ENCODE assay signal across 27 cellular contexts in the genomic region with DNA sequence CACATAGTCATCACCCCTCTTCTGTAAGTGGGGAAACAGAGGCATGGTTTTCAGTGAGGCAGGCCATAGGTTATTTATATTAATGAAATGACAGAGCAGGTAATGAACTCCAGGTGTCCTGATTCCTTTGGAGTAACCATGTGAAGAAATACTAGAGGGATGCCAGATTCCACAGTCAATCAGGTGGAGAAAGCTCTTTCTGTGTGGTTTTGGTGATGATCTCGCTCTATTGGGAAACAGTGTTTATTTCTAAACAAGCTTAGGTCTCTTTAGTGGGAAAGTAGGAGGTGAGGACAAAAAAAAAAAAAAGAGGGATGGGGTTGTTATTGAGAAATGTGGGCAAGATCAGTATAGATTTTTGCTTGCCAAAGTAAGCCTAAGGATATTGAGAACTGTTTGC. TPM values are rescaled to one million over a fixed set of nuclear protein-coding genes. Genes with fewer than 3 reads are reported as not detected.
A peak's percentile ranks its signal among the peaks of the same experiment; 100 is the strongest.
DNase-seq lines count a peak whose midpoint lies in the region; ATAC-seq and TF ChIP-seq lines count a peak whose summit lies in the region.
"Had no signal": no experiment of that assay in that cellular context is flagged by ENCODE, and none has a peak within 500 bp of the region (broad histone marks: within the 10 kb centered on the region; RNA-seq: fewer than 3 reads in every experiment).

No MANE protein-coding gene starts in this region.

- H3K27ac Mint-ChIP-seq in natural killer cell (peak overlapping the region; percentile 52 to 66), glutamatergic neuron (ENCODE audit: unreplicated experiment) (no peak overlapping the region)
- H3K27ac Mint-ChIP-seq in natural killer cell treated with Interleukin-12 subunit alpha and Interleukin-12 subunit beta and Interleukin-15 and Interleukin-18, amount 100 ng/mL, for 72 hours: no peak overlapping the region
- peak overlapping the region; percentile 10 for H3K27ac Mint-ChIP-seq in activated naive CD8-positive, alpha-beta T cell treated with anti-CD3 and anti-CD28 coated beads for 36 hours
- H3K27ac Mint-ChIP-seq: activated CD8-positive, alpha-beta T cell treated with anti-CD3 and anti-CD28 coated beads, Interleukin-2, amount 10 ng/mL, durations not matched to agents 7 days and 5 days; brain; endodermal cell; HFFc6; progenitor cell of endocrine pancreas had no signal

- no peaks in the 10 kb centered on the region for H3K27me3 Mint-ChIP-seq in natural killer cell (ENCODE audit: low read depth in 2 of 2)
- H3K27me3 Mint-ChIP-seq in natural killer cell treated with Interleukin-12 subunit alpha and Interleukin-12 subunit beta and Interleukin-15 and Interleukin-18, amount 100 ng/mL, for 72 hours: no peaks in the 10 kb centered on the region
- H3K27me3 Mint-ChIP-seq in activated naive CD8-positive, alpha-beta T cell treated with anti-CD3 and anti-CD28 coated beads for 36 hours: no peaks in the 10 kb centered on the region
- H3K27me3 Mint-ChIP-seq in glutamatergic neuron (ENCODE audit: unreplicated experiment): peaks cover 2% of the 10 kb centered on the region
- H3K27me3 Mint-ChIP-seq: brain, progenitor cell of endocrine pancreas had no signal

- peaks cover 45 to 66% of the 10 kb centered on the region in 2 donors for H3K4me1 Mint-ChIP-seq in natural killer cell
- peaks cover 35 to 45% of the 10 kb centered on the region in 2 donors for H3K4me1 Mint-ChIP-seq in natural killer cell treated with Interleukin-12 subunit alpha and Interleukin-12 subunit beta and Interleukin-15 and Interleukin-18, amount 100 ng/mL, for 72 hours (ENCODE audit: low read depth in 2 of 2)
- peaks cover 54% of the 10 kb centered on the region for H3K4me1 Mint-ChIP-seq in activated naive CD8-positive, alpha-beta T cell treated with anti-CD3 and anti-CD28 coated beads for 36 hours
- peaks cover 4% of the 10 kb centered on the region for H3K4me1 Mint-ChIP-seq in glutamatergic neuron (ENCODE audit: low read depth, unreplicated experiment)
- H3K4me1 Mint-ChIP-seq: brain, endodermal cell had no signal

- DNase-seq in natural killer cell (no peak), glomerular visceral epithelial cell (ENCODE audit: extremely low spot score) (peak; percentile 9), NCI-H524 (lab: John Stamatoyannopoulos, UW) (no peak), glutamatergic neuron (no peak)
- DNase-seq in natural killer cell treated with Interleukin-12 subunit alpha and Interleukin-12 subunit beta and Interleukin-15 and Interleukin-18, amount 100 ng/mL, for 72 hours (ENCODE audit: low spot score): no peak
- DNase-seq in activated naive CD8-positive, alpha-beta T cell treated with anti-CD3 and anti-CD28 coated beads for 36 hours: no peak
- no peak for DNase-seq in activated CD8-positive, alpha-beta memory T cell treated with anti-CD3 and anti-CD28 coated beads for 24 hours
- DNase-seq: activated CD4-positive, CD25-positive, alpha-beta regulatory T cell; activated CD8-positive, alpha-beta T cell treated with anti-CD3 and anti-CD28 coated beads, Interleukin-2, amount 10 ng/mL, durations not matched to agents 7 days and 5 days; activated T-cell treated with anti-CD3 and anti-CD28 coated beads, Interleukin-2, amount 50 U/mL, for 48 hours; COR-L47; cortex of kidney; DND-41; endodermal cell; HFFc6; Kasumi-1; mucosa of descending colon; NCI-H1092; NCI-H1930; NCI-H2227 treated with DMSO at 0.1 percent for 48 hours; NCI-H774; uterus had no signal

- H3K36me3 Mint-ChIP-seq in natural killer cell: peaks cover 6% of the 10 kb centered on the region
- H3K36me3 Mint-ChIP-seq in natural killer cell treated with Interleukin-12 subunit alpha and Interleukin-12 subunit beta and Interleukin-15 and Interleukin-18, amount 100 ng/mL, for 72 hours: no peaks in the 10 kb centered on the region
- H3K36me3 Mint-ChIP-seq in activated naive CD8-positive, alpha-beta T cell treated with anti-CD3 and anti-CD28 coated beads for 36 hours: peaks cover 35% of the 10 kb centered on the region
- no peaks in the 10 kb centered on the region for H3K36me3 Mint-ChIP-seq in glutamatergic neuron (ENCODE audit: unreplicated experiment)

- intact Hi-C loops in natural killer cell (cut with micrococcal nuclease): no loop called here

- H3K9me3 Mint-ChIP-seq in natural killer cell (no peaks in the 10 kb centered on the region), glutamatergic neuron (ENCODE audit: unreplicated experiment) (peaks cover 3% of the 10 kb centered on the region)
- peaks cover 3% of the 10 kb centered on the region for H3K9me3 Mint-ChIP-seq in natural killer cell treated with Interleukin-12 subunit alpha and Interleukin-12 subunit beta and Interleukin-15 and Interleukin-18, amount 100 ng/mL, for 72 hours
- H3K9me3 Mint-ChIP-seq in activated naive CD8-positive, alpha-beta T cell treated with anti-CD3 and anti-CD28 coated beads for 36 hours: peaks cover 2% of the 10 kb centered on the region
- H3K9me3 Mint-ChIP-seq: HFFc6 had no signal

- H3K4me3 Mint-ChIP-seq in natural killer cell: no peak overlapping the region
- H3K4me3 Mint-ChIP-seq in natural killer cell treated with Interleukin-12 subunit alpha and Interleukin-12 subunit beta and Interleukin-15 and Interleukin-18, amount 100 ng/mL, for 72 hours: no peak overlapping the region
- no peak overlapping the region for H3K4me3 Mint-ChIP-seq in activated naive CD8-positive, alpha-beta T cell treated with anti-CD3 and anti-CD28 coated beads for 36 hours
- H3K4me3 Mint-ChIP-seq in glutamatergic neuron (ENCODE audit: unreplicated experiment): no peak overlapping the region
- H3K4me3 Mint-ChIP-seq: activated CD8-positive, alpha-beta T cell treated with anti-CD3 and anti-CD28 coated beads, Interleukin-2, amount 10 ng/mL, durations not matched to agents 7 days and 5 days; brain; endodermal cell; HFFc6 had no signal

- no peak for ATAC-seq in natural killer cell
- no peak for ATAC-seq in natural killer cell treated with Interleukin-12 subunit alpha and Interleukin-12 subunit beta and Interleukin-15 and Interleukin-18, amount 100 ng/mL, for 72 hours
- ATAC-seq in GM21576 (IDR thresholded peaks at IDR 0.05; ENCODE audit: unreplicated experiment): no peak
- ATAC-seq: activated CD8-positive, alpha-beta T cell treated with anti-CD3 and anti-CD28 coated beads, Interleukin-2, amount 10 ng/mL, durations not matched to agents 7 days and 5 days; activated naive CD4-positive, alpha-beta T cell treated with anti-CD3 and anti-CD28 coated beads, Interleukin-2, amount 50 U/mL, for 72 hours; mucosa of descending colon; SK-N-SH treated with all-trans-retinoic acid at 6 μM for 48 hours had no signal

- TF ChIP-seq CTCF in natural killer cell (IDR thresholded peaks at IDR 0.05): no peak
- TF ChIP-seq CTCF in glutamatergic neuron (IDR thresholded peaks at IDR 0.05; ENCODE audit: partially characterized antibody, unreplicated experiment): no peak

RNA-seq across cellular contexts. Expression of a gene that starts 12.2 kb away (rescaled TPM):
- total RNA-seq in natural killer cell: 100 to 1,000 TPM; 108 to 130 (median 117) TPM
- 10 to 100 TPM; 32.0 to 44.5 TPM for total RNA-seq in natural killer cell treated with Interleukin-12 subunit alpha and Interleukin-12 subunit beta and Interleukin-15 and Interleukin-18, amount 100 ng/mL, for 72 hours
- total RNA-seq in activated naive CD8-positive, alpha-beta T cell treated with anti-CD3 and anti-CD28 coated beads for 36 hours: 10 to 100 TPM; 44.7 to 47.3 TPM
- total RNA-seq in glutamatergic neuron (ENCODE audit: unreplicated experiment): 53.1 TPM

Comparison
In these comparisons a context has a peak if more than half of its experiments do, and no peak if none do; other contexts are left out.
1. H3K27ac Mint-ChIP-seq: peak in natural killer cell (2 of 2) and activated naive CD8-positive, alpha-beta T cell treated with anti-CD3 and anti-CD28 coated beads for 36 hours (single experiment); none in natural killer cell treated with Interleukin-12 subunit alpha and Interleukin-12 subunit beta and Interleukin-15 and Interleukin-18, amount 100 ng/mL, for 72 hours (0 of 2) and glutamatergic neuron (single experiment).